Comparison of ENCODE assay signal across 7 cellular contexts in the genomic region with DNA sequence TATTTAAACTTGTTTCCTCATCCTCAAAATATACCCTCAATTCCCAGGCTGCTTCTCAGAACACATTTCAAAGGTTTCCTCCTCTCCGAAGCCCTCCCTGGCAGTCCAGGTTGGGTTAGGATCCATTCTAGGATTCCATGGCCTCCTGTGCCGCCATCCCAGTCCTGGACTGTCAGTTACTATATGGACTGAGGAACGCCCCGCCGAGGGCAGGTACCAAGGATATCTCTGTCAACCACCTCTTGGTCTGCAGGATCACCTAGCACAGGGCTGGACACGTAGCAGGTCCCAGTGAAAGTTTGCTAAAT. TPM values are rescaled to one million over a fixed set of nuclear protein-coding genes. Genes with fewer than 3 reads are reported as not detected.
DNase-seq lines count a peak whose midpoint lies in the region; ATAC-seq and TF ChIP-seq lines count a peak whose summit lies in the region.
"Had no signal": no experiment of that assay in that cellular context is flagged by ENCODE, and none has a peak within 500 bp of the region (broad histone marks: within the 10 kb centered on the region; RNA-seq: fewer than 3 reads in every experiment).

No MANE protein-coding gene starts in this region.

- H3K27me3 ChIP-seq in IMR-90 (ENCODE audit: control insufficient read depth, insufficient read depth, low read length) = no peaks in the 10 kb centered on the region
- no peaks in the 10 kb centered on the region for H3K27me3 ChIP-seq in prostate gland (replicated peaks; ENCODE audit: insufficient read depth)

- CTCF ChIA-PET in IMR-90 (lab: Yijun Ruan, JAX) = no interaction called here

- dilution Hi-C loops in IMR-90 (cut with HindIII; ENCODE audit: low sequenced_read_pairs, unreplicated experiment) = no loop called here

- H3K4me1 ChIP-seq in IMR-90 (ENCODE audit: control insufficient read depth, insufficient read depth, low read length) (peaks cover 2% of the 10 kb centered on the region), prostate gland (replicated peaks) (peaks cover 19% of the 10 kb centered on the region)

- ATAC-seq in IMR-90 (ENCODE audit: low read depth) = no peak
- no peak for ATAC-seq in HG03135 (IDR thresholded peaks at IDR 0.05; ENCODE audit: unreplicated experiment)
- ATAC-seq: left lobe of liver had no signal

- no peak overlapping the region for H3K9ac ChIP-seq in IMR-90 (ENCODE audit: low read depth, low read length)

- TF ChIP-seq CTCF in IMR-90 (conservative IDR thresholded peaks at IDR 0.05; ENCODE audit: low read depth, low read length) = no peak
- TF ChIP-seq CTCF in chondrocyte (IDR thresholded peaks at IDR 0.05) = no peak
- TF ChIP-seq CTCF in prostate gland (IDR thresholded peaks at IDR 0.05) = no peak

- no peaks in the 10 kb centered on the region for H3K9me3 ChIP-seq in IMR-90 (ENCODE audit: control insufficient read depth, insufficient read depth, low read length)
- no peaks in the 10 kb centered on the region for H3K9me3 ChIP-seq in prostate gland

- no peak overlapping the region for H3K56ac ChIP-seq in IMR-90 (ENCODE audit: extremely low read depth, insufficient read depth, low read length)

- in situ Hi-C loops in IMR-90 (cut with MboI; ENCODE audit: low sequenced_read_pairs) = no loop called here

- H3K9me1 ChIP-seq in IMR-90 (ENCODE audit: insufficient read depth, low read length) = no peaks in the 10 kb centered on the region; the same call in 1 of the 2 replicates

- H3K27ac Mint-ChIP-seq in chondrocyte (ENCODE audit: unreplicated experiment) = peak overlapping the region; percentile 66

- intact Hi-C loops in IMR-90 (cut with micrococcal nuclease) = no loop called here
- intact Hi-C loops in prostate gland (cut with DNase I) = loop anchor here (2.0 to 10.0 kb wide), 2 partner anchors 19 to 149 kb away; a partner anchor contains a TSS

- no peak overlapping the region for H2BK20ac ChIP-seq in IMR-90 (ENCODE audit: low read depth, low read length)

- no peaks in the 10 kb centered on the region for H3K9me3 Mint-ChIP-seq in chondrocyte (ENCODE audit: low read depth)

- H2BK5ac ChIP-seq in IMR-90 (ENCODE audit: low read depth, low read length, poor library complexity, severe bottlenecking) = no peak overlapping the region

- H2AFZ ChIP-seq in IMR-90 (replicated peaks; ENCODE audit: low read length, poor library complexity) = peak overlapping the region; percentile 61

- H3K4me3 Mint-ChIP-seq in chondrocyte (ENCODE audit: unreplicated experiment) = no peak overlapping the region

- TF ChIP-seq POLR2A in IMR-90 (IDR thresholded peaks at IDR 0.05; ENCODE audit: low read depth, low read length) = no peak
- no peak for TF ChIP-seq POLR2A in prostate gland (IDR thresholded peaks at IDR 0.05)

- H3K36me3 ChIP-seq in IMR-90 (ENCODE audit: control insufficient read depth, insufficient read depth, low read length) (peaks cover 18% of the 10 kb centered on the region), prostate gland (peaks cover 0 to 13% of the 10 kb centered on the region in 2 donors)

- H3K4me3 ChIP-seq in IMR-90 (ENCODE audit: insufficient read depth, low read depth, low read length) = no peak overlapping the region
- no peak overlapping the region for H3K4me3 ChIP-seq in prostate gland

- no peak overlapping the region for H2AK5ac ChIP-seq in IMR-90 (ENCODE audit: low read depth, low read length)

- no peaks in the 10 kb centered on the region for H3K27me3 Mint-ChIP-seq in chondrocyte (ENCODE audit: low read depth)

- peak overlapping the region in 1 of 2 experiments; percentile 9; a peak in 1 of 4 replicates for H4K8ac ChIP-seq in IMR-90 (ENCODE audit: low read depth in 2 of 2, low read length in 2 of 2)

- no peak overlapping the region; the same call in 1 of the 2 replicates for H2BK120ac ChIP-seq in IMR-90 (ENCODE audit: low read depth, low read length)

- no peak overlapping the region for H3K27ac ChIP-seq in IMR-90 (ENCODE audit: insufficient read depth, low read length)
- H3K27ac ChIP-seq in prostate gland = peak overlapping the region; percentile 99

- peaks cover 25% of the 10 kb centered on the region for H4K20me1 ChIP-seq in IMR-90 (ENCODE audit: insufficient read depth, low read length)

- H2BK15ac ChIP-seq in IMR-90 (ENCODE audit: low read depth, low read length) = no peak overlapping the region

- no TSS peak for BruUV-seq in IMR-90 (replicated peaks; lab: Mats Ljungman, UMichigan)

- H3K4me2 ChIP-seq in IMR-90 (ENCODE audit: low read depth, low read length) = no peak overlapping the region

- H3K14ac ChIP-seq in IMR-90 (replicated peaks; ENCODE audit: low read depth, low read length) = no peak overlapping the region

- H3K4ac ChIP-seq in IMR-90 (ENCODE audit: low read depth, low read length) = no peak overlapping the region

- no peak overlapping the region for H3K23ac ChIP-seq in IMR-90 (ENCODE audit: low read depth, low read length)

- 95% methylated on average over 5 of the region's 6 CpGs; no CpG with 5 or more reads in 1 of the 2 experiments for WGBS in IMR-90 (ENCODE audit: extremely low coverage in 2 of 2, insufficient read length in 1 of 2), 2 experiments
- WGBS in prostate gland = 54% methylated on average over 6 of the region's 6 CpGs

- no peak overlapping the region for H3K18ac ChIP-seq in IMR-90 (ENCODE audit: low read depth, low read length)

- H3K36me3 Mint-ChIP-seq in chondrocyte (ENCODE audit: low read depth) = peaks cover 12% of the 10 kb centered on the region

- peaks cover 29% of the 10 kb centered on the region for H3K4me1 Mint-ChIP-seq in chondrocyte (ENCODE audit: low read depth)

- DNase-seq in IMR-90 (no peak), chondrocyte (ENCODE audit: low spot score) (no peak), prostate gland (ENCODE audit: low spot score) (no peak), hepatic stellate cell (ENCODE audit: low spot score) (no peak)
- DNase-seq: NCI-H526 treated with DMSO at 0.1 percent for 48 hours had no signal

- H3K79me1 ChIP-seq in IMR-90 (ENCODE audit: low read depth in 1 of 2, low read length in 2 of 2) = peaks cover 10 to 29% of the 10 kb centered on the region in 2 experiments; a peak in 3 of 4 replicates

- H4K91ac ChIP-seq in IMR-90 (ENCODE audit: insufficient read depth, low read depth, low read length) = no peak overlapping the region

- H2AK9ac ChIP-seq in IMR-90 (replicated peaks; ENCODE audit: low read depth, low read length, poor library complexity) = peak overlapping the region; percentile 86

- POLR2A ChIA-PET in IMR-90 (lab: Charles Lee; ENCODE audit: unreplicated experiment) = no interaction called here

- H4K5ac ChIP-seq in IMR-90 (ENCODE audit: low read depth, low read length) = no peak overlapping the region

- no peak for TF ChIP-seq RAD21 in IMR-90 (IDR thresholded peaks at IDR 0.05; ENCODE audit: low read length)

TF ChIP-seq in IMR-90, 13 proteins besides CTCF, POLR2A, EP300 and RAD21 (continues in another document):
- TF ChIP-seq MAFK (IDR thresholded peaks at IDR 0.05; ENCODE audit: low read depth, low read length) (no peak), SMC3 (IDR thresholded peaks at IDR 0.05; ENCODE audit: low read depth, low read length) (no peak), MAZ (IDR thresholded peaks at IDR 0.05; ENCODE audit: borderline replicate concordance, low read depth, low read length) (no peak), CHD1 (IDR thresholded peaks at IDR 0.05; ENCODE audit: low read depth, low read length) (no peak), MXI1 (IDR thresholded peaks at IDR 0.05; ENCODE audit: borderline replicate concordance, low read depth, low read length) (no peak), BHLHE40 (IDR thresholded peaks at IDR 0.05; ENCODE audit: low read depth, low read length) (no peak)
- TF ChIP-seq, protein P1, sequence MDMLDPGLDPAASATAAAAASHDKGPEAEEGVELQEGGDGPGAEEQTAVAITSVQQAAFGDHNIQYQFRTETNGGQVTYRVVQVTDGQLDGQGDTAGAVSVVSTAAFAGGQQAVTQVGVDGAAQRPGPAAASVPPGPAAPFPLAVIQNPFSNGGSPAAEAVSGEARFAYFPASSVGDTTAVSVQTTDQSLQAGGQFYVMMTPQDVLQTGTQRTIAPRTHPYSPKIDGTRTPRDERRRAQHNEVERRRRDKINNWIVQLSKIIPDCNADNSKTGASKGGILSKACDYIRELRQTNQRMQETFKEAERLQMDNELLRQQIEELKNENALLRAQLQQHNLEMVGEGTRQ (IDR thresholded peaks at IDR 0.05; ENCODE audit: low read depth, low read length) = no peak

RNA-seq across cellular contexts. Expression of a gene that starts 1.5 kb away (rescaled TPM):
- 23.3 and 25.6 TPM in 2 replicates for total RNA-seq in IMR-90 (2012; rRNA removed)
- polyA plus RNA-seq in IMR-90 (2012; rRNA removed) = 17.9 and 20.5 TPM in 2 replicates
- 11.3 and 12.1 TPM in 2 replicates for polyA plus RNA-seq in IMR-90 (2012; cell fraction: cytosol; rRNA removed)
- 9.0 and 10.8 TPM in 2 replicates for polyA plus RNA-seq in IMR-90 (2012; cell fraction: nucleus; rRNA removed; ENCODE audit: low replicate concordance)
- 36.7 to 43.6 TPM (median 40.3 TPM) in 3 replicates for total RNA-seq in chondrocyte
- 10 to 100 TPM; 22.7 to 37.3 TPM for total RNA-seq in prostate gland

RNA-seq across cellular contexts. Expression of a gene that starts 19.8 kb away (rescaled TPM):
- total RNA-seq in IMR-90 (2012; rRNA removed) (25.6 and 27.4 TPM in 2 replicates), chondrocyte (13.0 to 14.8 TPM (median 14.5 TPM) in 3 replicates), prostate gland (10 to 100 TPM; 15.9 to 19.5 TPM)
- 21.1 and 29.5 TPM in 2 replicates for polyA plus RNA-seq in IMR-90 (2012; rRNA removed)
- polyA plus RNA-seq in IMR-90 (2012; cell fraction: cytosol; rRNA removed) = 44.7 and 59.8 TPM in 2 replicates
- polyA plus RNA-seq in IMR-90 (2012; cell fraction: nucleus; rRNA removed; ENCODE audit: low replicate concordance) = 12.6 and 23.7 TPM in 2 replicates

RNA-seq across cellular contexts. Expression of a gene that starts 20.0 kb away (rescaled TPM):
- 65.2 and 67.5 TPM in 2 replicates for total RNA-seq in IMR-90 (2012; rRNA removed)
- polyA plus RNA-seq in IMR-90 (2012; rRNA removed) = 102 and 113 TPM in 2 replicates
- polyA plus RNA-seq in IMR-90 (2012; cell fraction: cytosol; rRNA removed) = 102 and 191 TPM in 2 replicates
- 34.9 and 86.3 TPM in 2 replicates for polyA plus RNA-seq in IMR-90 (2012; cell fraction: nucleus; rRNA removed; ENCODE audit: low replicate concordance)
- total RNA-seq in chondrocyte = 48.3 to 53.9 TPM (median 53.1 TPM) in 3 replicates
- total RNA-seq in prostate gland = 100 to 1,000 TPM; 101 to 261 TPM

RNA-seq across cellular contexts. Expression of a gene that starts 21.2 kb away (rescaled TPM):
- total RNA-seq in IMR-90 (2012; rRNA removed) (0.72 and 0.83 TPM in 2 replicates), chondrocyte (1.4 to 2.5 TPM (median 2.3 TPM) in 3 replicates), prostate gland (10 to 100 TPM in 1 of 2 donors, 1 to 10 TPM in 1; 5.2 to 21.9 TPM)
- polyA plus RNA-seq in IMR-90 (2012; rRNA removed) = 0.59 and 0.91 TPM in 2 replicates
- polyA plus RNA-seq in IMR-90 (2012; cell fraction: cytosol; rRNA removed) = 0.50 and 1.9 TPM in 2 replicates
- polyA plus RNA-seq in IMR-90 (2012; cell fraction: nucleus; rRNA removed; ENCODE audit: low replicate concordance) = 2.4 and 2.6 TPM in 2 replicates

RNA-seq across cellular contexts. Expression of a gene that starts 32.4 kb away (rescaled TPM):
- total RNA-seq in IMR-90 (2012; rRNA removed) (0.83 and 0.90 TPM in 2 replicates), chondrocyte (3.6 to 4.9 TPM (median 4.5 TPM) in 3 replicates), prostate gland (10 to 100 TPM in 1 of 2 donors, 1 to 10 TPM in 1; 4.1 to 10.7 TPM)
- 1.7 and 1.8 TPM in 2 replicates for polyA plus RNA-seq in IMR-90 (2012; rRNA removed)
- 1.5 and 1.8 TPM in 2 replicates for polyA plus RNA-seq in IMR-90 (2012; cell fraction: cytosol; rRNA removed)
- 1.7 and 2.9 TPM in 2 replicates for polyA plus RNA-seq in IMR-90 (2012; cell fraction: nucleus; rRNA removed; ENCODE audit: low replicate concordance)
